In the genomic region with DNA sequence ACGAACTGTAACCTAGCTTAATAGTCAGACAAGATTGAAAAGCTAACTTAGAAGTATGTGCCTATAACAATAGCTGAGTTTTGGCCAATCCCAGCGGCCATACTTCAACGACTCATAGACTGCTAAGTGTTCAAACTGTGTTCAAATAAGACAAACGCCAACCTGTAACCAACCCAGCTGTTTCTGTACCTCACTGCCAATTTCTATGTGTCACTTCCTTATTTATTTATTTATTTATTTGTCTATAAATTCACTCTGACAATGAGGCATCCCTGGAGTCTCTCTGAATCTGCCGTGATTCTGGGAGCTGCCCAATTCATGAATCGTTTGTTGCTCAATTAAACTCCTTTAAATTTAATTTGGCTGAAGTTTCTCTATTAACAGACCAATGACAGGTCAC, we compare ENCODE assay signal across 17 cellular contexts. TPM values are rescaled to one million over a fixed set of nuclear protein-coding genes. Genes with fewer than 3 reads are reported as not detected.
DNase-seq lines count a peak whose midpoint lies in the region; ATAC-seq and TF ChIP-seq lines count a peak whose summit lies in the region.
"Had no signal": no experiment of that assay in that cellular context is flagged by ENCODE, and none has a peak within 500 bp of the region (broad histone marks: within the 10 kb centered on the region; RNA-seq: fewer than 3 reads in every experiment).

No MANE protein-coding gene starts in this region.

- TF ChIP-seq CTCF in astrocyte of the spinal cord (IDR thresholded peaks at IDR 0.05; ENCODE audit: low read depth, low read length) (no peak), fibroblast of mammary gland (conservative IDR thresholded peaks at IDR 0.05; ENCODE audit: control insufficient read depth, insufficient read depth, low read depth, low read length) (no peak)

- ATAC-seq in GM19023 (IDR thresholded peaks at IDR 0.05; ENCODE audit: unreplicated experiment) (no peak), GM18870 (IDR thresholded peaks at IDR 0.05; ENCODE audit: unreplicated experiment) (no peak), GM19455 (IDR thresholded peaks at IDR 0.05; ENCODE audit: unreplicated experiment) (no peak)
- ATAC-seq: HCT116 had no signal

- in situ Hi-C loops in astrocyte of the spinal cord (cut with HindIII; ENCODE audit: low sequenced_read_pairs) = no loop called here

- no peak overlapping the region for H3K4me3 ChIP-seq in astrocyte of the spinal cord (ENCODE audit: low read depth, low read length)
- H3K4me3 ChIP-seq in fibroblast of mammary gland (ENCODE audit: control insufficient read depth, low read depth, low read length) = no peak overlapping the region

- DNase-seq in HCEC 1CT (peak; percentile 6), M059J (ENCODE audit: low read depth) (peak; percentile 24), astrocyte of the spinal cord (ENCODE audit: low read depth, low spot score) (peak; percentile 25), fibroblast of mammary gland (ENCODE audit: low read depth) (peak; percentile 65)
- DNase-seq in activated CD4-positive, alpha-beta T cell treated with anti-CD3 and anti-CD28 coated beads for 4 hours = no peak
- DNase-seq: AML-193; DMS 273 treated with DMSO at 0.1 percent for 48 hours; MV-4-11; NCI-H1417; NCI-H187 treated with DMSO at 0.1 percent for 48 hours; NCI-H345; NCI-H69; NK-92 treated with Interleukin-12 subunit alpha and Interleukin-12 subunit beta, amount 100 ng/mL, for 24 hours had no signal

RNA-seq across cellular contexts. Expression of a gene that starts 21.7 kb away (rescaled TPM):
- 0.10 TPM in 1 of 2 replicates, not detected in the other for total RNA-seq in M059J (2014; rRNA removed; shearing (Covaris generic))

Comparison
In these comparisons a context has a peak if more than half of its experiments do, and no peak if none do; other contexts are left out.
1. DNase-seq: peak in HCEC 1CT (single experiment), M059J (single experiment), astrocyte of the spinal cord (single experiment) and fibroblast of mammary gland (single experiment); none in activated CD4-positive, alpha-beta T cell treated with anti-CD3 and anti-CD28 coated beads for 4 hours (0 of 2).